In the genomic region with DNA sequence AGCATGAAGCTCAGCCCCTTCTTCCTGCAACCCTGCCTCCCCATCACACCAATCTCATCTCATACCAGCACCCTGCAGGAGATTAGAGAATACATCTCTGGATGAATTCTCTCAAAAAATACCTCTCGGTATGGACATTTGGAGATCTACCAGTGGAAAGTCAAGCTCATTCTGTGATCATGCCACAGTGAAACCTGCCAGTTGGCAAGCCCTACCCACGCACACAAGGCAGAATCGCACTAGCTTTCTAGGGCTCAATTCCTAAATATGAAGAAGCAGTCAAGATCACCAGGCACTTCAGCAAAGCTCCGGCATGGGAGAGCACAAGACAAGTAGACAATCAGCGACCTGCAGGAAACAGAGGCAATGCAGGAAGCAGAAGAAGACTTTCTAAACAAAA, we compare ENCODE assay signal across 1 cellular context.
TF ChIP-seq lines count a peak whose summit lies in the region.

No MANE protein-coding gene starts in this region.

TF ChIP-seq in H1, 55 proteins besides CTCF, POLR2A, EP300 and RAD21 (continued from another document):
- TF ChIP-seq, protein P1, sequence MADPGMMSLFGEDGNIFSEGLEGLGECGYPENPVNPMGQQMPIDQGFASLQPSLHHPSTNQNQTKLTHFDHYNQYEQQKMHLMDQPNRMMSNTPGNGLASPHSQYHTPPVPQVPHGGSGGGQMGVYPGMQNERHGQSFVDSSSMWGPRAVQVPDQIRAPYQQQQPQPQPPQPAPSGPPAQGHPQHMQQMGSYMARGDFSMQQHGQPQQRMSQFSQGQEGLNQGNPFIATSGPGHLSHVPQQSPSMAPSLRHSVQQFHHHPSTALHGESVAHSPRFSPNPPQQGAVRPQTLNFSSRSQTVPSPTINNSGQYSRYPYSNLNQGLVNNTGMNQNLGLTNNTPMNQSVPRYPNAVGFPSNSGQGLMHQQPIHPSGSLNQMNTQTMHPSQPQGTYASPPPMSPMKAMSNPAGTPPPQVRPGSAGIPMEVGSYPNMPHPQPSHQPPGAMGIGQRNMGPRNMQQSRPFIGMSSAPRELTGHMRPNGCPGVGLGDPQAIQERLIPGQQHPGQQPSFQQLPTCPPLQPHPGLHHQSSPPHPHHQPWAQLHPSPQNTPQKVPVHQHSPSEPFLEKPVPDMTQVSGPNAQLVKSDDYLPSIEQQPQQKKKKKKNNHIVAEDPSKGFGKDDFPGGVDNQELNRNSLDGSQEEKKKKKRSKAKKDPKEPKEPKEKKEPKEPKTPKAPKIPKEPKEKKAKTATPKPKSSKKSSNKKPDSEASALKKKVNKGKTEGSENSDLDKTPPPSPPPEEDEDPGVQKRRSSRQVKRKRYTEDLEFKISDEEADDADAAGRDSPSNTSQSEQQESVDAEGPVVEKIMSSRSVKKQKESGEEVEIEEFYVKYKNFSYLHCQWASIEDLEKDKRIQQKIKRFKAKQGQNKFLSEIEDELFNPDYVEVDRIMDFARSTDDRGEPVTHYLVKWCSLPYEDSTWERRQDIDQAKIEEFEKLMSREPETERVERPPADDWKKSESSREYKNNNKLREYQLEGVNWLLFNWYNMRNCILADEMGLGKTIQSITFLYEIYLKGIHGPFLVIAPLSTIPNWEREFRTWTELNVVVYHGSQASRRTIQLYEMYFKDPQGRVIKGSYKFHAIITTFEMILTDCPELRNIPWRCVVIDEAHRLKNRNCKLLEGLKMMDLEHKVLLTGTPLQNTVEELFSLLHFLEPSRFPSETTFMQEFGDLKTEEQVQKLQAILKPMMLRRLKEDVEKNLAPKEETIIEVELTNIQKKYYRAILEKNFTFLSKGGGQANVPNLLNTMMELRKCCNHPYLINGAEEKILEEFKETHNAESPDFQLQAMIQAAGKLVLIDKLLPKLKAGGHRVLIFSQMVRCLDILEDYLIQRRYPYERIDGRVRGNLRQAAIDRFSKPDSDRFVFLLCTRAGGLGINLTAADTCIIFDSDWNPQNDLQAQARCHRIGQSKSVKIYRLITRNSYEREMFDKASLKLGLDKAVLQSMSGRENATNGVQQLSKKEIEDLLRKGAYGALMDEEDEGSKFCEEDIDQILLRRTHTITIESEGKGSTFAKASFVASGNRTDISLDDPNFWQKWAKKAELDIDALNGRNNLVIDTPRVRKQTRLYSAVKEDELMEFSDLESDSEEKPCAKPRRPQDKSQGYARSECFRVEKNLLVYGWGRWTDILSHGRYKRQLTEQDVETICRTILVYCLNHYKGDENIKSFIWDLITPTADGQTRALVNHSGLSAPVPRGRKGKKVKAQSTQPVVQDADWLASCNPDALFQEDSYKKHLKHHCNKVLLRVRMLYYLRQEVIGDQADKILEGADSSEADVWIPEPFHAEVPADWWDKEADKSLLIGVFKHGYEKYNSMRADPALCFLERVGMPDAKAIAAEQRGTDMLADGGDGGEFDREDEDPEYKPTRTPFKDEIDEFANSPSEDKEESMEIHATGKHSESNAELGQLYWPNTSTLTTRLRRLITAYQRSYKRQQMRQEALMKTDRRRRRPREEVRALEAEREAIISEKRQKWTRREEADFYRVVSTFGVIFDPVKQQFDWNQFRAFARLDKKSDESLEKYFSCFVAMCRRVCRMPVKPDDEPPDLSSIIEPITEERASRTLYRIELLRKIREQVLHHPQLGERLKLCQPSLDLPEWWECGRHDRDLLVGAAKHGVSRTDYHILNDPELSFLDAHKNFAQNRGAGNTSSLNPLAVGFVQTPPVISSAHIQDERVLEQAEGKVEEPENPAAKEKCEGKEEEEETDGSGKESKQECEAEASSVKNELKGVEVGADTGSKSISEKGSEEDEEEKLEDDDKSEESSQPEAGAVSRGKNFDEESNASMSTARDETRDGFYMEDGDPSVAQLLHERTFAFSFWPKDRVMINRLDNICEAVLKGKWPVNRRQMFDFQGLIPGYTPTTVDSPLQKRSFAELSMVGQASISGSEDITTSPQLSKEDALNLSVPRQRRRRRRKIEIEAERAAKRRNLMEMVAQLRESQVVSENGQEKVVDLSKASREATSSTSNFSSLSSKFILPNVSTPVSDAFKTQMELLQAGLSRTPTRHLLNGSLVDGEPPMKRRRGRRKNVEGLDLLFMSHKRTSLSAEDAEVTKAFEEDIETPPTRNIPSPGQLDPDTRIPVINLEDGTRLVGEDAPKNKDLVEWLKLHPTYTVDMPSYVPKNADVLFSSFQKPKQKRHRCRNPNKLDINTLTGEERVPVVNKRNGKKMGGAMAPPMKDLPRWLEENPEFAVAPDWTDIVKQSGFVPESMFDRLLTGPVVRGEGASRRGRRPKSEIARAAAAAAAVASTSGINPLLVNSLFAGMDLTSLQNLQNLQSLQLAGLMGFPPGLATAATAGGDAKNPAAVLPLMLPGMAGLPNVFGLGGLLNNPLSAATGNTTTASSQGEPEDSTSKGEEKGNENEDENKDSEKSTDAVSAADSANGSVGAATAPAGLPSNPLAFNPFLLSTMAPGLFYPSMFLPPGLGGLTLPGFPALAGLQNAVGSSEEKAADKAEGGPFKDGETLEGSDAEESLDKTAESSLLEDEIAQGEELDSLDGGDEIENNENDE (IDR thresholded peaks at IDR 0.05; ENCODE audit: insufficient replicate concordance, low read length) = no peak
- no peak for TF ChIP-seq KDM4A (IDR thresholded peaks at IDR 0.05; ENCODE audit: low read depth, low read length, severe bottlenecking)
- TF ChIP-seq KDM1A (IDR thresholded peaks at IDR 0.05; ENCODE audit: borderline replicate concordance, low read length) = no peak
TF ChIP-seq in H1: peak in this region for 0.
